ENCODE assay signal across 1 cellular context in genomic region chr20:51430198-51430950, GRCh38.
TF ChIP-seq lines count a peak whose summit lies in the region.

No MANE protein-coding gene starts in this region.

TF ChIP-seq in HepG2, 621 proteins besides CTCF, POLR2A, EP300 and RAD21 (continued from another document):
- TF ChIP-seq, protein P1, sequence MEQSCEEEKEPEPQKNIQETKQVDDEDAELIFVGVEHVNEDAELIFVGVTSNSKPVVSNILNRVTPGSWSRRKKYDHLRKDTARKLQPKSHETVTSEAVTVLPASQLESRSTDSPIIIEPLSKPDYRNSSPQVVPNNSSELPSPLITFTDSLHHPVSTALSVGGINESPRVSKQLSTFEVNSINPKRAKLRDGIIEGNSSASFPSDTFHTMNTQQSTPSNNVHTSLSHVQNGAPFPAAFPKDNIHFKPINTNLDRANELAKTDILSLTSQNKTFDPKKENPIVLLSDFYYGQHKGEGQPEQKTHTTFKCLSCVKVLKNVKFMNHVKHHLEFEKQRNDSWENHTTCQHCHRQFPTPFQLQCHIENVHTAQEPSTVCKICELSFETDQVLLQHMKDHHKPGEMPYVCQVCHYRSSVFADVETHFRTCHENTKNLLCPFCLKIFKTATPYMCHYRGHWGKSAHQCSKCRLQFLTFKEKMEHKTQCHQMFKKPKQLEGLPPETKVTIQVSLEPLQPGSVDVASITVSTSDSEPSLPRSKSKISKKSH (CRISPR knock-in tag; IDR thresholded peaks at IDR 0.05; ENCODE audit: borderline replicate concordance), result no peak
